In the genomic region with DNA sequence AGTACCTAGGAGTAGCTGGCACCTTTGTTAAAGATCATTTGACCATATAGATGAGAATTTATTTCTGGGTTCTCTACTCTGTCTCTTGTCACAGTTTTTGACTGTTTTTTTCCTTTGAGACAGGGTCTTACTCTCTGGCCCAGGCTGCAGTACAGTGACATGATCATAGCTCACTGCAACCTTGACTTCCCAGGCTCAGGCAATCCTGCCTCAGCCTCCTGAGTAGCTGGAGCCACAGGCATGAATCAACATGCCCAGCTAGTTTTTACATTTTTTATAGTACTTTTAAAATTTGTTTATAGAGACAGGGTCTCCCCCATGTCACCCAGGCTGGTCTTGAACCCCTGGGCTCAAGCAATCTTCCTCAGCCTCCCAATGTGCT, we compare ENCODE assay signal across 27 cellular contexts. TPM values are rescaled to one million over a fixed set of nuclear protein-coding genes. Genes with fewer than 3 reads are reported as not detected.
DNase-seq lines count a peak whose midpoint lies in the region; ATAC-seq, FAIRE-seq and TF ChIP-seq lines count a peak whose summit lies in the region.
"Had no signal": no experiment of that assay in that cellular context is flagged by ENCODE, and none has a peak within 500 bp of the region (broad histone marks: within the 10 kb centered on the region; RNA-seq: fewer than 3 reads in every experiment).

No MANE protein-coding gene starts in this region.

- TF ChIP-seq POLR2A in HepG2 (IDR thresholded peaks at IDR 0.05; ENCODE audit: insufficient read depth in 1 of 2, low read depth in 2 of 2, low read length in 2 of 2), result no peak
- TF ChIP-seq POLR2A in right lobe of liver (IDR thresholded peaks at IDR 0.05), result no peak
- TF ChIP-seq POLR2A in esophagus muscularis mucosa (IDR thresholded peaks at IDR 0.05; ENCODE audit: low read depth), result no peak
- no peak for TF ChIP-seq POLR2A in spleen (IDR thresholded peaks at IDR 0.05)

- POLR2A ChIA-PET in HepG2 (lab: Yijun Ruan, JAX), result interaction anchor here (1.5 to 2.2 kb wide), 2 partner anchors 10 to 96 kb away, joined by 5 to 8 read pairs; partner anchors contain the start of gene LEO1

- H3K27ac Mint-ChIP-seq in activated naive CD8-positive, alpha-beta T cell treated with anti-CD3 and anti-CD28 coated beads for 36 hours, result peak overlapping the region; percentile 18
- H3K27ac Mint-ChIP-seq: activated CD4-positive, alpha-beta T cell treated with anti-CD3 and anti-CD28 coated beads, Interleukin-2, amount 10 ng/mL, durations not matched to agents 24 days and 14 days; endodermal cell; stimulated activated naive CD8-positive, alpha-beta T cell treated with anti-CD3 and anti-CD28 coated beads, Interleukin-15, Interleukin-2, amounts not matched to agents 100 ng/mL and 50 ng/mL, for 24 hours; T-helper 1 cell treated with Interleukin-12 subunit alpha and Interleukin-12 subunit beta and Interleukin-4 antibody, amounts not matched to agents 30 μg/mL and 1 μg/mL, for 36 hours had no signal

- H3K4me3 Mint-ChIP-seq in activated naive CD8-positive, alpha-beta T cell treated with anti-CD3 and anti-CD28 coated beads for 36 hours, result no peak overlapping the region
- H3K4me3 Mint-ChIP-seq: activated CD4-positive, alpha-beta T cell treated with anti-CD3 and anti-CD28 coated beads, Interleukin-2, amount 10 ng/mL, durations not matched to agents 24 days and 14 days; activated CD8-positive, alpha-beta memory T cell treated with anti-CD3 and anti-CD28 coated beads, Interleukin-2, amount 10 ng/mL, durations not matched to agents 7 days and 5 days; endodermal cell; stimulated activated naive CD8-positive, alpha-beta T cell treated with anti-CD3 and anti-CD28 coated beads, Interleukin-15, Interleukin-2, amounts not matched to agents 100 ng/mL and 50 ng/mL, for 24 hours; T-helper 1 cell treated with Interleukin-12 subunit alpha and Interleukin-12 subunit beta and Interleukin-4 antibody, amounts not matched to agents 30 μg/mL and 1 μg/mL, for 36 hours had no signal

- H3K27ac ChIP-seq in HepG2 (ENCODE audit: extremely low read length, insufficient read depth, low read length) (no peak overlapping the region), right lobe of liver (peak overlapping the region in 1 of 3 donors; percentile 70), esophagus muscularis mucosa (replicated peaks in 1 of 4) (no peak overlapping the region), MM.1S (ENCODE audit: low read length) (no peak overlapping the region), spleen (no peak overlapping the region), right atrium auricular region (no peak overlapping the region)
- H3K27ac ChIP-seq: body of pancreas, tibial nerve had no signal

- peaks cover 5% of the 10 kb centered on the region for H3K36me3 Mint-ChIP-seq in activated naive CD8-positive, alpha-beta T cell treated with anti-CD3 and anti-CD28 coated beads for 36 hours

- H3K27me3 ChIP-seq in HepG2 (ENCODE audit: control insufficient read depth in 1 of 2, insufficient read depth in 2 of 2, low read length in 2 of 2) (no peaks in the 10 kb centered on the region), right lobe of liver (no peaks in the 10 kb centered on the region), esophagus muscularis mucosa (no peaks in the 10 kb centered on the region), MM.1S (replicated peaks; ENCODE audit: insufficient read depth, low read length) (no peaks in the 10 kb centered on the region), spleen (replicated peaks in 1 of 7) (no peaks in the 10 kb centered on the region), right atrium auricular region (no peaks in the 10 kb centered on the region)
- H3K27me3 ChIP-seq: body of pancreas, colonic mucosa, tibial nerve had no signal

- peak; percentile 15; the same call in 2 of the 3 replicates for ATAC-seq in HepG2
- ATAC-seq in right lobe of liver, result no peak
- no peak for ATAC-seq in GM21717 (IDR thresholded peaks at IDR 0.05; ENCODE audit: unreplicated experiment)
- ATAC-seq: body of pancreas had no signal

- H2AFZ ChIP-seq in HepG2 (ENCODE audit: low read length) (no peak overlapping the region), MM.1S (ENCODE audit: low read length) (no peak overlapping the region)

- TF ChIP-seq CTCF in HepG2 (CRISPR knock-in tag; IDR thresholded peaks at IDR 0.05) (no peak), right lobe of liver (IDR thresholded peaks at IDR 0.05) (no peak), esophagus muscularis mucosa (IDR thresholded peaks at IDR 0.05) (no peak), MM.1S (IDR thresholded peaks at IDR 0.05; ENCODE audit: low read length) (no peak), spleen (IDR thresholded peaks at IDR 0.05 in 8 of 11, conservative IDR thresholded peaks at IDR 0.05 in 3 of 11) (no peak), right atrium auricular region (IDR thresholded peaks at IDR 0.05) (no peak)

- H4K20me1 ChIP-seq in HepG2 (ENCODE audit: insufficient read depth, low read length), result no peaks in the 10 kb centered on the region
- no peaks in the 10 kb centered on the region for H4K20me1 ChIP-seq in MM.1S (ENCODE audit: insufficient read depth, low read length)

- peaks cover 5% of the 10 kb centered on the region; the same call in 1 of the 2 replicates for H3F3A ChIP-seq in MM.1S (ENCODE audit: insufficient read depth, low read length)

- peaks cover 11% of the 10 kb centered on the region for H3K4me1 Mint-ChIP-seq in activated naive CD8-positive, alpha-beta T cell treated with anti-CD3 and anti-CD28 coated beads for 36 hours

- no peak overlapping the region for H3K4me2 ChIP-seq in HepG2 (ENCODE audit: low read depth, low read length)
- no peak overlapping the region for H3K4me2 ChIP-seq in MM.1S (ENCODE audit: low read depth, low read length)

- H3K79me2 ChIP-seq in HepG2 (ENCODE audit: insufficient read depth, low read length) (no peaks in the 10 kb centered on the region), MM.1S (ENCODE audit: low read length) (no peaks in the 10 kb centered on the region)

- H3K4me1 ChIP-seq in HepG2 (ENCODE audit: insufficient read depth, low read length), result peaks cover 61% of the 10 kb centered on the region
- peaks cover 0 to 58% (median 22%) of the 10 kb centered on the region in 4 donors for H3K4me1 ChIP-seq in right lobe of liver
- no peaks in the 10 kb centered on the region for H3K4me1 ChIP-seq in esophagus muscularis mucosa
- peaks cover 13% of the 10 kb centered on the region for H3K4me1 ChIP-seq in MM.1S (ENCODE audit: low read length)
- H3K4me1 ChIP-seq in spleen, result peaks cover 0 to 9% (median 0%) of the 10 kb centered on the region in 6 donors
- no peaks in the 10 kb centered on the region for H3K4me1 ChIP-seq in right atrium auricular region
- H3K4me1 ChIP-seq: tibial nerve had no signal

- H3K9me3 ChIP-seq in HepG2 (ENCODE audit: low read length) (no peaks in the 10 kb centered on the region), right lobe of liver (no peaks in the 10 kb centered on the region), esophagus muscularis mucosa (no peaks in the 10 kb centered on the region), MM.1S (replicated peaks; ENCODE audit: insufficient read depth, low read length) (no peaks in the 10 kb centered on the region), spleen (no peaks in the 10 kb centered on the region), right atrium auricular region (no peaks in the 10 kb centered on the region)
- H3K9me3 ChIP-seq: body of pancreas, colonic mucosa, tibial nerve had no signal

- CTCF ChIA-PET in HepG2 (lab: Yijun Ruan, JAX; ENCODE audit: low intra/inter-chr PET ratio, low total read pairs), result no interaction called here

- DNase-seq in HepG2 (ENCODE audit: low spot score) (no peak), right lobe of liver (no peak), esophagus muscularis mucosa (ENCODE audit: extremely low spot score) (peak; percentile 47), MM.1S (no peak), spleen (no peak), right atrium auricular region (ENCODE audit: low spot score) (no peak)
- no peak for DNase-seq in activated naive CD8-positive, alpha-beta T cell treated with anti-CD3 and anti-CD28 coated beads for 36 hours
- DNase-seq: activated CD4-positive, alpha-beta T cell treated with anti-CD3 and anti-CD28 coated beads, Interleukin-2, amount 10 ng/mL, durations not matched to agents 24 days and 14 days; activated CD8-positive, alpha-beta memory T cell treated with anti-CD3 and anti-CD28 coated beads, Interleukin-2, amount 10 ng/mL, durations not matched to agents 7 days and 5 days; body of pancreas; endodermal cell; head of caudate nucleus; NCI-H1105; NCI-H2081 treated with DMSO at 0.1 percent for 48 hours; NCI-H446; nucleus accumbens; stimulated activated CD4-positive, alpha-beta T cell treated with anti-CD3 and anti-CD28 coated beads, Interleukin-4, amount 100 ng/mL, for 1 hour had no signal

- no peak for FAIRE-seq in HepG2 (lab: Jason Lieb, UNC)
- FAIRE-seq: D721Med, HTR-8/SVneo, RCC 7860 had no signal

- no peak overlapping the region for H3K4me3 ChIP-seq in HepG2 (replicated peaks in 1 of 3; ENCODE audit: insufficient read depth in 1 of 3, low read depth in 2 of 3, low read length in 3 of 3)
- no peak overlapping the region for H3K4me3 ChIP-seq in right lobe of liver
- no peak overlapping the region for H3K4me3 ChIP-seq in esophagus muscularis mucosa
- H3K4me3 ChIP-seq in MM.1S (ENCODE audit: low read length), result no peak overlapping the region
- no peak overlapping the region for H3K4me3 ChIP-seq in spleen
- H3K4me3 ChIP-seq in right atrium auricular region, result no peak overlapping the region
- H3K4me3 ChIP-seq: body of pancreas, colonic mucosa, tibial nerve had no signal

- no peak for TF ChIP-seq RAD21 in HepG2 (CRISPR knock-in tag; IDR thresholded peaks at IDR 0.05)

- in situ Hi-C loops in HepG2 (cut with HindIII; ENCODE audit: extremely low pct_ligation_motif_present, low pct_unique_long_range_greater_than_20kb), result no loop called here

- TF ChIP-seq EP300 in HepG2 (IDR thresholded peaks at IDR 0.05; ENCODE audit: low read depth in 2 of 2, low read length in 2 of 2) (no peak), HepG2 (CRISPR knock-in tag; IDR thresholded peaks at IDR 0.05; ENCODE audit: borderline replicate concordance) (no peak), esophagus muscularis mucosa (IDR thresholded peaks at IDR 0.05) (no peak)

- H3K36me3 ChIP-seq in HepG2 (replicated peaks in 1 of 2; ENCODE audit: control insufficient read depth in 1 of 2, insufficient read depth in 2 of 2, low read length in 2 of 2), result peaks cover 0 to 14% of the 10 kb centered on the region in 2 experiments; a peak in 4 of 5 replicates
- H3K36me3 ChIP-seq in right lobe of liver, result peaks cover 0 to 33% (median 9%) of the 10 kb centered on the region in 4 donors
- peaks cover 16 to 34% (median 27%) of the 10 kb centered on the region in 4 donors for H3K36me3 ChIP-seq in esophagus muscularis mucosa
- peaks cover 7% of the 10 kb centered on the region; the same call in 1 of the 2 replicates for H3K36me3 ChIP-seq in MM.1S (replicated peaks; ENCODE audit: insufficient read depth, low read length)
- H3K36me3 ChIP-seq in spleen, result peaks cover 0 to 33% (median 25%) of the 10 kb centered on the region in 6 donors
- H3K36me3 ChIP-seq in right atrium auricular region, result peaks cover 30% of the 10 kb centered on the region

- no TSS peak for BruUV-seq in HepG2 (replicated peaks; lab: Mats Ljungman, UMichigan)

- H3K27me3 Mint-ChIP-seq in activated naive CD8-positive, alpha-beta T cell treated with anti-CD3 and anti-CD28 coated beads for 36 hours, result no peaks in the 10 kb centered on the region
- H3K27me3 Mint-ChIP-seq: activated CD4-positive, alpha-beta T cell treated with anti-CD3 and anti-CD28 coated beads, Interleukin-2, amount 10 ng/mL, durations not matched to agents 24 days and 14 days; activated CD8-positive, alpha-beta memory T cell treated with anti-CD3 and anti-CD28 coated beads, Interleukin-2, amount 10 ng/mL, durations not matched to agents 7 days and 5 days; stimulated activated naive CD8-positive, alpha-beta T cell treated with anti-CD3 and anti-CD28 coated beads, Interleukin-15, Interleukin-2, amounts not matched to agents 100 ng/mL and 50 ng/mL, for 24 hours had no signal

- no peaks in the 10 kb centered on the region for H3K9me3 Mint-ChIP-seq in activated naive CD8-positive, alpha-beta T cell treated with anti-CD3 and anti-CD28 coated beads for 36 hours
- H3K9me3 Mint-ChIP-seq: activated CD4-positive, alpha-beta T cell treated with anti-CD3 and anti-CD28 coated beads, Interleukin-2, amount 10 ng/mL, durations not matched to agents 24 days and 14 days; endodermal cell; stimulated activated naive CD8-positive, alpha-beta T cell treated with anti-CD3 and anti-CD28 coated beads, Interleukin-15, Interleukin-2, amounts not matched to agents 100 ng/mL and 50 ng/mL, for 24 hours; T-helper 1 cell treated with Interleukin-12 subunit alpha and Interleukin-12 subunit beta and Interleukin-4 antibody, amounts not matched to agents 30 μg/mL and 1 μg/mL, for 36 hours had no signal

- H3K9ac ChIP-seq in HepG2 (ENCODE audit: insufficient read depth, low read depth, low read length), result no peak overlapping the region
- H3K9ac ChIP-seq in MM.1S (ENCODE audit: low read length), result no peak overlapping the region

- no peaks in the 10 kb centered on the region for H3K9me2 ChIP-seq in MM.1S (replicated peaks; ENCODE audit: insufficient read depth, low read length)

- intact Hi-C loops in HepG2 (cut with micrococcal nuclease; ENCODE audit: unreplicated experiment), result no loop called here
- intact Hi-C loops in right lobe of liver (cut with DNase I), result no loop called here
- intact Hi-C loops in esophagus muscularis mucosa (cut with DNase I), result no loop called here
- intact Hi-C loops in spleen (cut with DNase I; ENCODE audit: low total_unique reads), result no loop called here

RNA-seq across cellular contexts. Expression of gene BCL2L10, which starts 45.0 kb away (rescaled TPM):
- not detected in 2 replicates for total RNA-seq in HepG2 (2016; rRNA removed; fragmentation: Illumina TruSeq; extraction: Trizol)
- not detected in 2 replicates for total RNA-seq in HepG2 (2016; cell fraction: cytosol; rRNA removed; fragmentation: Illumina TruSeq; extraction: Trizol; ENCODE audit: low read depth)
- total RNA-seq in HepG2 (2016; cell fraction: insoluble cytoplasmic fraction; rRNA removed; fragmentation: Illumina TruSeq; extraction: Trizol), result not detected in 2 replicates
- not detected in 2 replicates for total RNA-seq in HepG2 (2016; cell fraction: membrane; rRNA removed; fragmentation: Illumina TruSeq; extraction: Trizol)
- not detected in 2 replicates for total RNA-seq in HepG2 (2016; cell fraction: nucleus; rRNA removed; fragmentation: Illumina TruSeq; extraction: Trizol)
- polyA plus RNA-seq in HepG2 (2011; rRNA removed), result not detected in 2 replicates
- not detected in 2 replicates for polyA plus RNA-seq in HepG2 (2011; cell fraction: cytosol; rRNA removed)
- not detected in 2 replicates for polyA plus RNA-seq in HepG2 (2011; cell fraction: nucleus; rRNA removed)
- not detected in 2 replicates for polyA plus RNA-seq in HepG2 (2012)
- polyA plus RNA-seq in HepG2 (2016; cell fraction: cytosol; fragmentation: Illumina TruSeq; extraction: Trizol; ENCODE audit: low read depth), result not detected in 2 replicates
- polyA plus RNA-seq in HepG2 (2016; cell fraction: insoluble cytoplasmic fraction; fragmentation: Illumina TruSeq; extraction: Trizol; ENCODE audit: low read depth), result not detected in 2 replicates
- not detected in 2 replicates for polyA plus RNA-seq in HepG2 (2016; cell fraction: membrane; fragmentation: Illumina TruSeq; extraction: Trizol; ENCODE audit: low read depth)
- not detected in 2 replicates for polyA plus RNA-seq in HepG2 (2016; cell fraction: nucleus; fragmentation: Illumina TruSeq; extraction: Trizol; ENCODE audit: insufficient read depth, low read depth)
- not detected in 2 replicates for polyA minus RNA-seq in HepG2 (2011; rRNA and poly(A)+ RNA removed; ENCODE audit: low replicate concordance)
- polyA minus RNA-seq in HepG2 (2011; cell fraction: cytosol; rRNA and poly(A)+ RNA removed), result not detected in 2 replicates
- 0.62 TPM in 1 of 2 replicates, not detected in the other for polyA minus RNA-seq in HepG2 (2011; cell fraction: nucleus; rRNA and poly(A)+ RNA removed)
- total RNA-seq in right lobe of liver, result 1 to 10 TPM; 1.8 to 3.9 (median 2.6) TPM
- not detected for total RNA-seq in activated naive CD8-positive, alpha-beta T cell treated with anti-CD3 and anti-CD28 coated beads for 36 hours
- total RNA-seq in esophagus muscularis mucosa, result under 1 TPM in 1 of 4 donors, not detected in 3; 0.71 TPM
- total RNA-seq in spleen, result 1 to 10 TPM in 2 of 7 donors, under 1 TPM in 3, not detected in 2; 0.79 to 1.2 (median 0.87) TPM
- 10 to 100 TPM in 1 of 3 donors, 1 to 10 TPM in 2; 2.7 to 10.7 (median 3.6) TPM for polyA plus RNA-seq in spleen
- under 1 TPM in 1 of 2 donors, not detected in 1; 0.37 TPM for total RNA-seq in right atrium auricular region
- total RNA-seq: A673; activated CD4-positive, alpha-beta T cell treated with anti-CD3 and anti-CD28 coated beads, Interleukin-2, amount 10 ng/mL, durations not matched to agents 24 days and 14 days; activated CD8-positive, alpha-beta memory T cell treated with anti-CD3 and anti-CD28 coated beads, Interleukin-2, amount 10 ng/mL, durations not matched to agents 7 days and 5 days; myocyte; tibial nerve had no signal

RNA-seq across cellular contexts. Expression of gene MAPK6, which starts 48.5 kb away (rescaled TPM):
- total RNA-seq in HepG2 (2016; rRNA removed; fragmentation: Illumina TruSeq; extraction: Trizol), result 99.7 and 188 TPM in 2 replicates
- total RNA-seq in HepG2 (2016; cell fraction: cytosol; rRNA removed; fragmentation: Illumina TruSeq; extraction: Trizol; ENCODE audit: low read depth), result 19.1 and 23.2 TPM in 2 replicates
- total RNA-seq in HepG2 (2016; cell fraction: insoluble cytoplasmic fraction; rRNA removed; fragmentation: Illumina TruSeq; extraction: Trizol), result 102 and 181 TPM in 2 replicates
- 106 and 120 TPM in 2 replicates for total RNA-seq in HepG2 (2016; cell fraction: membrane; rRNA removed; fragmentation: Illumina TruSeq; extraction: Trizol)
- total RNA-seq in HepG2 (2016; cell fraction: nucleus; rRNA removed; fragmentation: Illumina TruSeq; extraction: Trizol), result 59.2 and 61.8 TPM in 2 replicates
- polyA plus RNA-seq in HepG2 (2011; rRNA removed), result 72.5 and 89.5 TPM in 2 replicates
- polyA plus RNA-seq in HepG2 (2011; cell fraction: cytosol; rRNA removed), result 38.7 and 59.9 TPM in 2 replicates
- polyA plus RNA-seq in HepG2 (2011; cell fraction: nucleus; rRNA removed), result 17.3 and 27.5 TPM in 2 replicates
- 88.0 and 112 TPM in 2 replicates for polyA plus RNA-seq in HepG2 (2012)
- polyA plus RNA-seq in HepG2 (2016; cell fraction: cytosol; fragmentation: Illumina TruSeq; extraction: Trizol; ENCODE audit: low read depth), result 10.3 and 11.1 TPM in 2 replicates
- polyA plus RNA-seq in HepG2 (2016; cell fraction: insoluble cytoplasmic fraction; fragmentation: Illumina TruSeq; extraction: Trizol; ENCODE audit: low read depth), result 125 and 127 TPM in 2 replicates
- polyA plus RNA-seq in HepG2 (2016; cell fraction: membrane; fragmentation: Illumina TruSeq; extraction: Trizol; ENCODE audit: low read depth), result 48.4 and 51.8 TPM in 2 replicates
- 46.4 and 50.6 TPM in 2 replicates for polyA plus RNA-seq in HepG2 (2016; cell fraction: nucleus; fragmentation: Illumina TruSeq; extraction: Trizol; ENCODE audit: insufficient read depth, low read depth)
- 21.4 and 67.1 TPM in 2 replicates for polyA minus RNA-seq in HepG2 (2011; rRNA and poly(A)+ RNA removed; ENCODE audit: low replicate concordance)
- polyA minus RNA-seq in HepG2 (2011; cell fraction: cytosol; rRNA and poly(A)+ RNA removed), result 105 and 119 TPM in 2 replicates
- 83.8 and 92.4 TPM in 2 replicates for polyA minus RNA-seq in HepG2 (2011; cell fraction: nucleus; rRNA and poly(A)+ RNA removed)
- 10 to 100 TPM; 15.8 to 35.8 (median 22.3) TPM for total RNA-seq in right lobe of liver
- 10 to 100 TPM; 52.6 to 53.5 TPM for total RNA-seq in activated naive CD8-positive, alpha-beta T cell treated with anti-CD3 and anti-CD28 coated beads for 36 hours
- 10 to 100 TPM; 13.3 to 19.4 (median 14.2) TPM for total RNA-seq in esophagus muscularis mucosa
- 10 to 100 TPM; 17.9 to 28.3 (median 21.9) TPM for total RNA-seq in spleen
- polyA plus RNA-seq in spleen, result 1 to 10 TPM; 3.9 to 7.7 (median 5.6) TPM
- 10 to 100 TPM; 11.6 to 13.4 TPM for total RNA-seq in right atrium auricular region
